ENCODE assay signal across 8 cellular contexts in genomic region chr6:33297956-33298772, GRCh38. TPM values are rescaled to one million over a fixed set of nuclear protein-coding genes. Genes with fewer than 3 reads are reported as not detected.
A peak's percentile ranks its signal among the peaks of the same experiment; 100 is the strongest.
DNase-seq lines count a peak whose midpoint lies in the region; ATAC-seq and TF ChIP-seq lines count a peak whose summit lies in the region.

No MANE protein-coding gene starts in this region.

- H3K27me3 Mint-ChIP-seq in activated CD8-positive, alpha-beta memory T cell treated with anti-CD3 and anti-CD28 coated beads, Interleukin-2, amount 10 ng/mL, durations not matched to agents 7 days and 5 days: no peaks in the 10 kb centered on the region

- intact Hi-C loops in testis (cut with DNase I; ENCODE audit: low total_unique reads): no loop called here

- no peaks in the 10 kb centered on the region for H3K9me3 ChIP-seq in mononuclear cell (ENCODE audit: low read depth, low read length)
- H3K9me3 ChIP-seq in testis: no peaks in the 10 kb centered on the region

- H3K27ac ChIP-seq in epithelial cell of prostate (peak overlapping the region; percentile 96), testis (peak overlapping the region; percentile 91 to 94)

- H3K36me3 ChIP-seq in testis (ENCODE audit: low read depth, missing control alignments): no peaks in the 10 kb centered on the region

- ATAC-seq in activated CD8-positive, alpha-beta memory T cell treated with anti-CD3 and anti-CD28 coated beads, Interleukin-2, amount 10 ng/mL, durations not matched to agents 7 days and 5 days: peak; percentile 38
- no peak for ATAC-seq in GM21717 (IDR thresholded peaks at IDR 0.05; ENCODE audit: unreplicated experiment)

- TF ChIP-seq CTCF in AG10803 (conservative IDR thresholded peaks at IDR 0.05; ENCODE audit: low read length): 0 out of 2 replicates have a peak, but pooled peaks have one; percentile 4
- 0 out of 2 replicates have a peak, but pooled peaks have one; percentile 7 for TF ChIP-seq CTCF in GM12875 (IDR thresholded peaks at IDR 0.05; ENCODE audit: borderline replicate concordance, insufficient read depth, low read depth, low read length)
- no peak for TF ChIP-seq CTCF in testis (IDR thresholded peaks at IDR 0.05)

- TF ChIP-seq POLR2A in testis (IDR thresholded peaks at IDR 0.05): no peak

- H3K4me3 Mint-ChIP-seq in activated CD8-positive, alpha-beta memory T cell treated with anti-CD3 and anti-CD28 coated beads, Interleukin-2, amount 10 ng/mL, durations not matched to agents 7 days and 5 days: peak overlapping the region; percentile 90

- H3K4me1 Mint-ChIP-seq in activated CD8-positive, alpha-beta memory T cell treated with anti-CD3 and anti-CD28 coated beads, Interleukin-2, amount 10 ng/mL, durations not matched to agents 7 days and 5 days: peaks cover 30% of the 10 kb centered on the region

- no peaks in the 10 kb centered on the region for H3K9me3 Mint-ChIP-seq in activated CD8-positive, alpha-beta memory T cell treated with anti-CD3 and anti-CD28 coated beads, Interleukin-2, amount 10 ng/mL, durations not matched to agents 7 days and 5 days (ENCODE audit: low read depth)

- DNase-seq in AG10803 (ENCODE audit: low read depth): peak; percentile 87
- DNase-seq in NCI-H510A treated with DMSO at 0.1 percent for 48 hours (lab: John Stamatoyannopoulos, UW): peak; percentile 58
- DNase-seq in activated CD8-positive, alpha-beta memory T cell treated with anti-CD3 and anti-CD28 coated beads, Interleukin-2, amount 10 ng/mL, durations not matched to agents 7 days and 5 days: peak; percentile 79
- peak; percentile 76 for DNase-seq in epithelial cell of prostate (ENCODE audit: low read depth, low spot score)
- DNase-seq in testis: peak; percentile 86

- H3K36me3 Mint-ChIP-seq in activated CD8-positive, alpha-beta memory T cell treated with anti-CD3 and anti-CD28 coated beads, Interleukin-2, amount 10 ng/mL, durations not matched to agents 7 days and 5 days: peaks cover 27% of the 10 kb centered on the region

- H3K4me3 ChIP-seq in AG10803 (ENCODE audit: low read length) (peak overlapping the region; percentile 99), GM12875 (ENCODE audit: low read depth, low read length) (peak overlapping the region; percentile 62), mononuclear cell (ENCODE audit: low read length) (peak overlapping the region; percentile 55), testis (peak overlapping the region; percentile 71 to 90)

- H3K4me1 ChIP-seq in mononuclear cell (ENCODE audit: insufficient read depth, low read length) (peaks cover 35% of the 10 kb centered on the region), testis (peaks cover 20% of the 10 kb centered on the region)

- WGBS in testis, 2 donors: 1% methylated on average over 32 to 42 of the region's 42 CpGs

- CTCF ChIA-PET in activated CD8-positive, alpha-beta memory T cell treated with anti-CD3 and anti-CD28 coated beads, Interleukin-2, amount 10 ng/mL, durations not matched to agents 7 days and 5 days (lab: Charles Lee): interaction anchor here (0.6 to 5.4 kb wide), 15 partner anchors 9 to 325 kb away, joined by 3 to 37 read pairs (median 7); partner anchors contain the start of genes B3GALT4, PFDN6, RPS18 and TAPBP

- peak overlapping the region; percentile 99 for H3K27ac Mint-ChIP-seq in activated CD8-positive, alpha-beta memory T cell treated with anti-CD3 and anti-CD28 coated beads, Interleukin-2, amount 10 ng/mL, durations not matched to agents 7 days and 5 days

- H3K27me3 ChIP-seq in mononuclear cell (ENCODE audit: insufficient read depth, low read length): no peaks in the 10 kb centered on the region
- H3K27me3 ChIP-seq in testis: no peaks in the 10 kb centered on the region

RNA-seq across cellular contexts. Expression of gene RGL2, which starts 0.6 kb away (rescaled TPM):
- total RNA-seq in activated CD8-positive, alpha-beta memory T cell treated with anti-CD3 and anti-CD28 coated beads, Interleukin-2, amount 10 ng/mL, durations not matched to agents 7 days and 5 days: 10 to 100 TPM; 34.7 to 49.9 TPM
- total RNA-seq in mononuclear cell (14.7 TPM), testis (10 to 100 TPM; 42.8 to 46.2 TPM)
- polyA plus RNA-seq in testis (ENCODE audit: insufficient read depth, low read depth, low replicate concordance): 52.7 TPM

RNA-seq across cellular contexts. Expression of gene PFDN6, which starts 8.8 kb away (rescaled TPM):
- 10 to 100 TPM; 67.8 to 90.3 TPM for total RNA-seq in activated CD8-positive, alpha-beta memory T cell treated with anti-CD3 and anti-CD28 coated beads, Interleukin-2, amount 10 ng/mL, durations not matched to agents 7 days and 5 days
- total RNA-seq in mononuclear cell (11.1 TPM), testis (10 to 100 TPM; 45.5 to 56.2 TPM)
- 123 TPM for polyA plus RNA-seq in testis (ENCODE audit: insufficient read depth, low read depth, low replicate concordance)

RNA-seq across cellular contexts. Expression of gene WDR46, which starts 9.1 kb away (rescaled TPM):
- 10 to 100 TPM; 61.5 to 78.4 TPM for total RNA-seq in activated CD8-positive, alpha-beta memory T cell treated with anti-CD3 and anti-CD28 coated beads, Interleukin-2, amount 10 ng/mL, durations not matched to agents 7 days and 5 days
- total RNA-seq in mononuclear cell (19.4 TPM), testis (10 to 100 TPM; 63.2 to 71.2 TPM)
- polyA plus RNA-seq in testis (ENCODE audit: insufficient read depth, low read depth, low replicate concordance): 61.6 TPM

RNA-seq across cellular contexts. Expression of gene TAPBP, which starts 15.7 kb away (rescaled TPM):
- total RNA-seq in activated CD8-positive, alpha-beta memory T cell treated with anti-CD3 and anti-CD28 coated beads, Interleukin-2, amount 10 ng/mL, durations not matched to agents 7 days and 5 days: 100 to 1,000 TPM; 207 to 235 TPM
- total RNA-seq in mononuclear cell: 188 TPM
- total RNA-seq in testis: 100 to 1,000 TPM in 1 of 2 donors, 10 to 100 TPM in 1; 76.5 to 128 TPM
- 34.6 TPM for polyA plus RNA-seq in testis (ENCODE audit: insufficient read depth, low read depth, low replicate concordance)

RNA-seq across cellular contexts. Expression of gene ZBTB22, which starts 19.4 kb away (rescaled TPM):
- 10 to 100 TPM; 10.6 to 11.8 TPM for total RNA-seq in activated CD8-positive, alpha-beta memory T cell treated with anti-CD3 and anti-CD28 coated beads, Interleukin-2, amount 10 ng/mL, durations not matched to agents 7 days and 5 days
- total RNA-seq in mononuclear cell (12.6 TPM), testis (10 to 100 TPM; 13.4 to 17.1 TPM)
- polyA plus RNA-seq in testis (ENCODE audit: insufficient read depth, low read depth, low replicate concordance): 15.2 TPM

Comparison
In these comparisons a context has a peak if more than half of its experiments do, and no peak if none do; other contexts are left out.
1. CTCF ChIP-seq: peak in AG10803 (single experiment) and GM12875 (single experiment); none in testis (0 of 3).
2. Peak in every context shown above with its lines, with median percentiles within 50 percentile points of each other: DNase-seq and H3K4me3 ChIP-seq.